Comparison of ENCODE assay signal across 14 cellular contexts in the genomic region with DNA sequence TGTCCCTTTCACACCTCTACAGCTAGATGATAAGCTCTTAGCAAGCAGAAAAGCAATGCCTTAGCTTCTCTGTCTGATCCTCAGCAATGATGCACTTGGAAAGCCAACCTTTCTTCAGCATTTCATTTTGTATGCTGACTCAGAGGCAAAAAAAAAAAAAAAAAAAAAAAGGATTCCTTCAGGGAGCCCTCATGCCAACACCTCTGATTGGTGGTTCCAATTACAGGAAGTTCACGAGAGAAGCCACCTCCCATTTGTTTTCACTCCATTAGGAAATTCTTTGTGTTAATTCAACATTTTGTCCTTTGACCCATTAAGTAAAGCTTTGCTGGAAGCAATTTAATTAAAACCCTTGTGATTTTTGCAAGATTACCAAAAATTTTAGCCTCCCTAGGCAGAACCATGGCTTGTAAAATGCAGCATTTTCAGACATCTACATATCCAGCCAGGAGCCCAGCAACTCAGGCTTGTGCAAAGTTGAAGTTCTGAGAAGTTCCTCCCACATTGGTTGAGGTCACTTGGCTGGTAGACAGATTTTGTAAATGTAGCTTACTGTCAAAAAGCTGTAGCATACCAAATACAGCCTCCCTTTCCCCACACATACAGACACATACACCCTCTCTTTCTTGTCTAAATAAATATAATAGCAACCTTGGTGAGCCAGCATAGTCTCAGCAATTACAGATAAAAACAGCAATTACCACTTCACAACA. TPM values are rescaled to one million over a fixed set of nuclear protein-coding genes. Genes with fewer than 3 reads are reported as not detected.
DNase-seq lines count a peak whose midpoint lies in the region; ATAC-seq and TF ChIP-seq lines count a peak whose summit lies in the region.
"Had no signal": no experiment of that assay in that cellular context is flagged by ENCODE, and none has a peak within 500 bp of the region (broad histone marks: within the 10 kb centered on the region; RNA-seq: fewer than 3 reads in every experiment).

No MANE protein-coding gene starts in this region.

- H3K9me3 ChIP-seq in breast epithelium = no peaks in the 10 kb centered on the region
- H3K9me3 ChIP-seq in body of pancreas = no peaks in the 10 kb centered on the region
- no peaks in the 10 kb centered on the region for H3K9me3 ChIP-seq in aorta (ENCODE audit: control insufficient read depth, low read length)
- H3K9me3 ChIP-seq: mucosa of descending colon, right lobe of liver, thyroid gland had no signal

- no peaks in the 10 kb centered on the region for H3K27me3 ChIP-seq in breast epithelium
- H3K27me3 ChIP-seq in body of pancreas = no peaks in the 10 kb centered on the region
- no peaks in the 10 kb centered on the region for H3K27me3 ChIP-seq in aorta (ENCODE audit: control insufficient read depth in 1 of 2, insufficient read depth in 2 of 2, low read length in 1 of 2)
- H3K27me3 ChIP-seq: hepatocyte, right lobe of liver, thyroid gland had no signal

- peaks cover 0 to 3% of the 10 kb centered on the region in 2 donors for H3K4me1 ChIP-seq in breast epithelium
- H3K4me1 ChIP-seq in body of pancreas = peaks cover 19% of the 10 kb centered on the region
- peaks cover 0 to 3% of the 10 kb centered on the region in 2 donors for H3K4me1 ChIP-seq in aorta (ENCODE audit: control insufficient read depth in 1 of 2, insufficient read depth in 2 of 2, low read length in 2 of 2)
- H3K4me1 ChIP-seq: right lobe of liver had no signal

- ATAC-seq in body of pancreas = peak; percentile 80
- ATAC-seq in aorta (ENCODE audit: low FRiP score) = peak; percentile 49
- ATAC-seq: mucosa of descending colon had no signal

- H3K36me3 Mint-ChIP-seq in MCF 10A (ENCODE audit: insufficient read depth, unreplicated experiment) = no peaks in the 10 kb centered on the region
- H3K36me3 Mint-ChIP-seq in activated T-cell treated with anti-CD3 and anti-CD28 coated beads, Interleukin-2, amount 50 U/mL, for 24 hours (ENCODE audit: low read depth) = no peaks in the 10 kb centered on the region

- no peaks in the 10 kb centered on the region for H3K9me3 Mint-ChIP-seq in MCF 10A (ENCODE audit: unreplicated experiment)
- no peaks in the 10 kb centered on the region for H3K9me3 Mint-ChIP-seq in activated T-cell treated with anti-CD3 and anti-CD28 coated beads, Interleukin-2, amount 50 U/mL, for 24 hours

- DNase-seq in MCF 10A (ENCODE audit: unreplicated experiment) (peak; percentile 53), breast epithelium (ENCODE audit: low spot score in 2 of 2) (no peak), body of pancreas (peak in 3 of 4 donors; percentile 13 to 51 (median 21)), left kidney (ENCODE audit: low read depth, low spot score) (peak; percentile 48), aorta (no peak), posterior cingulate gyrus (no peak), GM19240 (ENCODE audit: insufficient read length, low spot score) (no peak)
- no peak for DNase-seq in activated T-cell treated with anti-CD3 and anti-CD28 coated beads, Interleukin-2, amount 50 U/mL, for 24 hours
- DNase-seq: effector CD4-positive, alpha-beta T cell; mucosa of descending colon; NCI-H226; right lobe of liver; thyroid gland had no signal

- no peaks in the 10 kb centered on the region for H3K4me1 Mint-ChIP-seq in MCF 10A (ENCODE audit: insufficient read depth, unreplicated experiment)
- H3K4me1 Mint-ChIP-seq in activated T-cell treated with anti-CD3 and anti-CD28 coated beads, Interleukin-2, amount 50 U/mL, for 24 hours (ENCODE audit: low read depth) = no peaks in the 10 kb centered on the region

- H3K4me3 ChIP-seq in breast epithelium (no peak overlapping the region), body of pancreas (no peak overlapping the region), aorta (ENCODE audit: low read length in 2 of 2) (no peak overlapping the region)
- H3K4me3 ChIP-seq: hepatocyte, mucosa of descending colon, right lobe of liver, thyroid gland had no signal

- WGBS in body of pancreas, 2 donors = 13 to 14% methylated on average over 1 of the region's 1 CpG
- 2 to 14% methylated on average over 1 of the region's 1 CpG for WGBS in aorta, 2 donors

- no TSS peak for BruUV-seq in MCF 10A (replicated peaks; lab: Mats Ljungman, UMichigan)

- CTCF ChIA-PET in MCF 10A (lab: Yijun Ruan, JAX) = interaction anchor here (0.6 to 1.7 kb wide), 2 partner anchors 26 to 109 kb away, joined by 4 to 6 read pairs; no protein-coding TSS in a partner anchor

- no peak overlapping the region for H3K4me3 Mint-ChIP-seq in MCF 10A (ENCODE audit: unreplicated experiment)
- no peak overlapping the region for H3K4me3 Mint-ChIP-seq in activated T-cell treated with anti-CD3 and anti-CD28 coated beads, Interleukin-2, amount 50 U/mL, for 24 hours

- intact Hi-C loops in MCF 10A (cut with micrococcal nuclease) = no loop called here
- intact Hi-C loops in breast epithelium (cut with DNase I; ENCODE audit: low total_unique reads) = no loop called here
- intact Hi-C loops in body of pancreas (cut with DNase I) = no loop called here
- intact Hi-C loops in aorta (cut with DNase I) = no loop called here
- intact Hi-C loops in posterior cingulate gyrus (cut with DNase I) = no loop called here

- TF ChIP-seq POLR2A in breast epithelium (IDR thresholded peaks at IDR 0.05) (no peak), body of pancreas (IDR thresholded peaks at IDR 0.05) (no peak)

- peaks cover 16% of the 10 kb centered on the region for H3K27me3 Mint-ChIP-seq in MCF 10A (ENCODE audit: insufficient read depth, unreplicated experiment)
- peaks cover 22% of the 10 kb centered on the region for H3K27me3 Mint-ChIP-seq in activated T-cell treated with anti-CD3 and anti-CD28 coated beads, Interleukin-2, amount 50 U/mL, for 24 hours

- no peak overlapping the region for H3K27ac ChIP-seq in breast epithelium
- peak overlapping the region in 2 of 4 donors; percentile 44 to 52 for H3K27ac ChIP-seq in body of pancreas
- no peak overlapping the region for H3K27ac ChIP-seq in aorta (ENCODE audit: low read depth in 1 of 2, low read length in 2 of 2)
- H3K27ac ChIP-seq: hepatocyte, right lobe of liver had no signal

- POLR2A ChIA-PET in MCF 10A (lab: Yijun Ruan, JAX) = interaction anchor here (0.8 kb wide), 1 partner anchor 12 kb away, joined by 3 read pairs; no protein-coding TSS in a partner anchor

- TF ChIP-seq CTCF in MCF 10A (IDR thresholded peaks at IDR 0.05; ENCODE audit: unreplicated experiment) (no peak), breast epithelium (IDR thresholded peaks at IDR 0.05) (no peak), body of pancreas (IDR thresholded peaks at IDR 0.05) (no peak)

- H3K27ac Mint-ChIP-seq in MCF 10A (ENCODE audit: low read depth, unreplicated experiment) = no peak overlapping the region
- no peak overlapping the region for H3K27ac Mint-ChIP-seq in activated T-cell treated with anti-CD3 and anti-CD28 coated beads, Interleukin-2, amount 50 U/mL, for 24 hours

- H3K36me3 ChIP-seq in breast epithelium (no peaks in the 10 kb centered on the region), body of pancreas (replicated peaks in 1 of 2; ENCODE audit: insufficient read depth in 1 of 2, low read depth in 2 of 2) (no peaks in the 10 kb centered on the region), aorta (ENCODE audit: control insufficient read depth in 1 of 2, insufficient read depth in 2 of 2, low read length in 1 of 2) (no peaks in the 10 kb centered on the region)
- H3K36me3 ChIP-seq: right lobe of liver, thyroid gland had no signal

RNA-seq across cellular contexts. Expression of a gene that starts 27.1 kb away (rescaled TPM):
- total RNA-seq in MCF 10A (2022) (not detected in 2 replicates), breast epithelium (10 to 100 TPM in 2 of 3 donors, under 1 TPM in 1; 0.16 to 97.0 (median 52.1) TPM), body of pancreas (10 to 100 TPM; 20.4 to 23.1 TPM), aorta (under 1 TPM in 1 of 2 donors, not detected in 1; 0.23 TPM)
- polyA plus RNA-seq in aorta = under 1 TPM in 1 of 2 donors, not detected in 1; 0.38 TPM
- total RNA-seq: mucosa of descending colon, thyroid gland had no signal

Comparison
In these comparisons a context has a peak if more than half of its experiments do, and no peak if none do; other contexts are left out.
1. DNase-seq: peak in MCF 10A (single experiment), body of pancreas (3 of 4) and left kidney (single experiment); none in breast epithelium (0 of 2), aorta (0 of 2), posterior cingulate gyrus (0 of 10), activated T-cell treated with anti-CD3 and anti-CD28 coated beads, Interleukin-2, amount 50 U/mL, for 24 hours (single experiment) and GM19240 (single experiment).